In genomic region chr4:147970003-147970402, GRCh38 we compare ENCODE assay signal across 25 cellular contexts.
DNase-seq lines count a peak whose midpoint lies in the region; ATAC-seq, FAIRE-seq and TF ChIP-seq lines count a peak whose summit lies in the region.
"Had no signal": no experiment of that assay in that cellular context is flagged by ENCODE, and none has a peak within 500 bp of the region (broad histone marks: within the 10 kb centered on the region; RNA-seq: fewer than 3 reads in every experiment).

No MANE protein-coding gene starts in this region.

- no peak for TF ChIP-seq RAD21 in HepG2 (CRISPR knock-in tag; IDR thresholded peaks at IDR 0.05)

- 50% methylated on average over 4 of the region's 4 CpGs for WGBS in right lobe of liver (ENCODE audit: insufficient coverage, low coverage, low lambda C conversion rate, missing lambda C conversion rate)
- WGBS in HepG2 (ENCODE audit: low lambda C conversion rate): 27% methylated on average over 4 of the region's 4 CpGs
- 77% methylated on average over 4 of the region's 4 CpGs for WGBS in hepatocyte (ENCODE audit: low lambda C conversion rate, missing lambda C conversion rate)

- no peaks in the 10 kb centered on the region for H4K20me1 ChIP-seq in HepG2 (ENCODE audit: insufficient read depth, low read length)
- H4K20me1 ChIP-seq in hepatocyte (ENCODE audit: insufficient read depth, poor library complexity, severe bottlenecking): no peaks in the 10 kb centered on the region
- H4K20me1 ChIP-seq in neural progenitor cell (ENCODE audit: low read depth): no peaks in the 10 kb centered on the region
- H4K20me1 ChIP-seq: BLaER1 treated with 17β-estradiol and CSF1 and Interleukin-3, amounts not matched to agents 10 nM and 100 nM had no signal

- H3K4me1 Mint-ChIP-seq in neural progenitor cell: peaks cover 7% of the 10 kb centered on the region

- no TSS peak for BruUV-seq in HepG2 (replicated peaks; lab: Mats Ljungman, UMichigan)

- DNase-seq in right lobe of liver (no peak), HepG2 (ENCODE audit: low spot score) (no peak), hepatocyte (ENCODE audit: low spot score) (no peak), neural progenitor cell (ENCODE audit: low spot score) (no peak), D341Med (ENCODE audit: low spot score) (no peak), H7 (no peak), NCI-H1436 (lab: John Stamatoyannopoulos, UW) (no peak)
- DNase-seq in activated CD4-positive, alpha-beta T cell treated with anti-CD3 and anti-CD28 coated beads, Interleukin-2, amount 50 U/mL, for 4 hours: no peak
- DNase-seq: activated CD4-positive, alpha-beta T cell treated with anti-CD3 and anti-CD28 coated beads for 1 hour; activated naive CD8-positive, alpha-beta T cell treated with anti-CD3 and anti-CD28 coated beads, Interleukin-2, amount 10 ng/mL, durations not matched to agents 7 days and 5 days; GDM1; MM.1S; NCI-H1930; pancreas; small intestine; stimulated activated CD4-positive, alpha-beta T cell treated with anti-CD3 and anti-CD28 coated beads, Interleukin-4, amount 100 ng/mL, for 1 hour; stomach; T1000 had no signal

- H3K9me3 Mint-ChIP-seq in neural progenitor cell: peaks cover 4% of the 10 kb centered on the region
- H3K9me3 Mint-ChIP-seq: activated T-helper 1 cell treated with anti-CD3 and anti-CD28 coated beads, Interleukin-12 subunit alpha, Interleukin-12 subunit beta, Interleukin-2, Interleukin-4 antibody, amounts not matched to agents 30 ng/mL and 10 ng/mL and 1 ng/mL, durations not matched to agents 14 hours and 24 hours and 36 hours had no signal

- H3K4me3 ChIP-seq in right lobe of liver (no peak overlapping the region), HepG2 (replicated peaks in 1 of 3; ENCODE audit: insufficient read depth in 1 of 3, low read depth in 2 of 3, low read length in 3 of 3) (no peak overlapping the region), hepatocyte (no peak overlapping the region), neural progenitor cell (no peak overlapping the region), H7 (ENCODE audit: insufficient read depth, low read depth, low read length) (no peak overlapping the region)
- H3K4me3 ChIP-seq: A549; BLaER1 treated with 17β-estradiol and CSF1 and Interleukin-3, amounts not matched to agents 10 nM and 100 nM; gastroesophageal sphincter; pancreas; stomach had no signal

- no peaks in the 10 kb centered on the region for H3K9me2 ChIP-seq in hepatocyte (replicated peaks; ENCODE audit: insufficient read depth)

- peaks cover 4% of the 10 kb centered on the region for H3K36me3 Mint-ChIP-seq in neural progenitor cell

- no peak for FAIRE-seq in HepG2 (lab: Jason Lieb, UNC)
- FAIRE-seq: A549, bronchial epithelial cell, pancreas, small intestine had no signal

- H3K9ac ChIP-seq in HepG2 (ENCODE audit: insufficient read depth, low read depth, low read length) (no peak overlapping the region), neural progenitor cell (no peak overlapping the region)
- H3K9ac ChIP-seq: BLaER1 treated with 17β-estradiol and CSF1 and Interleukin-3, amounts not matched to agents 10 nM and 100 nM had no signal

- no peak overlapping the region for H3K4me3 Mint-ChIP-seq in neural progenitor cell
- H3K4me3 Mint-ChIP-seq: activated naive CD8-positive, alpha-beta T cell treated with anti-CD3 and anti-CD28 coated beads, Interleukin-2, amount 10 ng/mL, durations not matched to agents 7 days and 5 days; activated T-helper 1 cell treated with anti-CD3 and anti-CD28 coated beads, Interleukin-12 subunit alpha, Interleukin-12 subunit beta, Interleukin-2, Interleukin-4 antibody, amounts not matched to agents 30 ng/mL and 10 ng/mL and 1 ng/mL, durations not matched to agents 14 hours and 24 hours and 36 hours had no signal

- H3K36me3 ChIP-seq in right lobe of liver: no peaks in the 10 kb centered on the region
- no peaks in the 10 kb centered on the region for H3K36me3 ChIP-seq in HepG2 (replicated peaks in 1 of 2; ENCODE audit: control insufficient read depth in 1 of 2, insufficient read depth in 2 of 2, low read length in 2 of 2)
- H3K36me3 ChIP-seq in hepatocyte (replicated peaks; ENCODE audit: insufficient read depth, low read depth): no peaks in the 10 kb centered on the region
- H3K36me3 ChIP-seq in neural progenitor cell: no peaks in the 10 kb centered on the region
- no peaks in the 10 kb centered on the region for H3K36me3 ChIP-seq in H7 (replicated peaks; ENCODE audit: control insufficient read depth, insufficient read depth, low read length)
- H3K36me3 ChIP-seq: pancreas had no signal

- H3K27ac ChIP-seq in right lobe of liver (no peak overlapping the region), HepG2 (ENCODE audit: extremely low read length, insufficient read depth, low read length) (no peak overlapping the region), hepatocyte (no peak overlapping the region), neural progenitor cell (peak overlapping the region; percentile 85)
- H3K27ac ChIP-seq: A549; BLaER1 treated with 17β-estradiol and CSF1 and Interleukin-3, amounts not matched to agents 10 nM and 100 nM; pancreas; stomach had no signal

- H3K27me3 ChIP-seq in right lobe of liver (no peaks in the 10 kb centered on the region), HepG2 (ENCODE audit: control insufficient read depth in 1 of 2, insufficient read depth in 2 of 2, low read length in 2 of 2) (no peaks in the 10 kb centered on the region), hepatocyte (no peaks in the 10 kb centered on the region), neural progenitor cell (no peaks in the 10 kb centered on the region), H7 (ENCODE audit: control insufficient read depth, insufficient read depth, low read length) (no peaks in the 10 kb centered on the region)
- H3K27me3 ChIP-seq: BLaER1 treated with 17β-estradiol and CSF1 and Interleukin-3, amounts not matched to agents 10 nM and 100 nM; gastroesophageal sphincter; pancreas; stomach had no signal

- peak overlapping the region; percentile 57 for H3K27ac Mint-ChIP-seq in neural progenitor cell
- H3K27ac Mint-ChIP-seq: activated naive CD8-positive, alpha-beta T cell treated with anti-CD3 and anti-CD28 coated beads, Interleukin-2, amount 10 ng/mL, durations not matched to agents 7 days and 5 days; activated T-helper 1 cell treated with anti-CD3 and anti-CD28 coated beads, Interleukin-12 subunit alpha, Interleukin-12 subunit beta, Interleukin-2, Interleukin-4 antibody, amounts not matched to agents 30 ng/mL and 10 ng/mL and 1 ng/mL, durations not matched to agents 14 hours and 24 hours and 36 hours had no signal

- TF ChIP-seq CTCF in right lobe of liver (IDR thresholded peaks at IDR 0.05) (no peak), HepG2 (CRISPR knock-in tag; IDR thresholded peaks at IDR 0.05) (no peak), hepatocyte (IDR thresholded peaks at IDR 0.05; ENCODE audit: poor library complexity) (no peak), neural progenitor cell (IDR thresholded peaks at IDR 0.05) (no peak)

- peak; percentile 11 to 42 (median 24) for ATAC-seq in right lobe of liver
- no peak for ATAC-seq in HepG2
- ATAC-seq: A549, esophagus mucosa, gastroesophageal sphincter, SK-N-SH treated with all-trans-retinoic acid at 6 μM for 48 hours had no signal

- no peaks in the 10 kb centered on the region for H3K27me3 Mint-ChIP-seq in neural progenitor cell (ENCODE audit: insufficient read depth, low read depth)
- H3K27me3 Mint-ChIP-seq: activated naive CD8-positive, alpha-beta T cell treated with anti-CD3 and anti-CD28 coated beads, Interleukin-2, amount 10 ng/mL, durations not matched to agents 7 days and 5 days had no signal

- H2AFZ ChIP-seq in HepG2 (ENCODE audit: low read length): no peak overlapping the region
- no peak overlapping the region for H2AFZ ChIP-seq in hepatocyte
- no peak overlapping the region for H2AFZ ChIP-seq in neural progenitor cell (replicated peaks)

- TF ChIP-seq POLR2A in right lobe of liver (IDR thresholded peaks at IDR 0.05): no peak
- no peak for TF ChIP-seq POLR2A in HepG2 (IDR thresholded peaks at IDR 0.05; ENCODE audit: insufficient read depth in 1 of 2, low read depth in 2 of 2, low read length in 2 of 2)

- TF ChIP-seq EP300 in HepG2 (IDR thresholded peaks at IDR 0.05; ENCODE audit: low read depth in 2 of 2, low read length in 2 of 2): no peak
- TF ChIP-seq EP300 in HepG2 (CRISPR knock-in tag; IDR thresholded peaks at IDR 0.05; ENCODE audit: borderline replicate concordance): no peak

- no peaks in the 10 kb centered on the region for H3F3A ChIP-seq in neural progenitor cell (ENCODE audit: low read depth)

- CTCF ChIA-PET in HepG2 (lab: Yijun Ruan, JAX; ENCODE audit: low intra/inter-chr PET ratio, low total read pairs): no interaction called here

- H3K79me2 ChIP-seq in HepG2 (ENCODE audit: insufficient read depth, low read length) (no peaks in the 10 kb centered on the region), hepatocyte (no peaks in the 10 kb centered on the region), neural progenitor cell (ENCODE audit: low read depth) (no peaks in the 10 kb centered on the region)

- in situ Hi-C loops in HepG2 (cut with HindIII; ENCODE audit: extremely low pct_ligation_motif_present, low pct_unique_long_range_greater_than_20kb): no loop called here

- H3K4me1 ChIP-seq in right lobe of liver (no peaks in the 10 kb centered on the region), HepG2 (ENCODE audit: insufficient read depth, low read length) (no peaks in the 10 kb centered on the region), hepatocyte (ENCODE audit: insufficient read depth) (peaks cover 5% of the 10 kb centered on the region), neural progenitor cell (peaks cover 9% of the 10 kb centered on the region)

- H3K4me2 ChIP-seq in HepG2 (ENCODE audit: low read depth, low read length): no peak overlapping the region
- H3K4me2 ChIP-seq in hepatocyte: peak overlapping the region; percentile 8
- H3K4me2 ChIP-seq in neural progenitor cell: peak overlapping the region; percentile 44
- H3K4me2 ChIP-seq: A549 had no signal

- intact Hi-C loops in right lobe of liver (cut with DNase I): no loop called here
- intact Hi-C loops in HepG2 (cut with micrococcal nuclease; ENCODE audit: unreplicated experiment): no loop called here

- H3K9me3 ChIP-seq in right lobe of liver (no peaks in the 10 kb centered on the region), HepG2 (ENCODE audit: low read length) (no peaks in the 10 kb centered on the region), hepatocyte (ENCODE audit: low read depth) (no peaks in the 10 kb centered on the region), neural progenitor cell (ENCODE audit: low read depth) (no peaks in the 10 kb centered on the region)
- H3K9me3 ChIP-seq: A549, gastroesophageal sphincter, pancreas, stomach had no signal

- POLR2A ChIA-PET in HepG2 (lab: Yijun Ruan, JAX): no interaction called here

TF ChIP-seq in HepG2, 621 proteins besides CTCF, POLR2A, EP300 and RAD21 (continues in another document):
- TF ChIP-seq PTBP1 (IDR thresholded peaks at IDR 0.05; ENCODE audit: low read depth, low read length, poor library complexity, severe bottlenecking) (no peak), YEATS4 (CRISPR knock-in tag; IDR thresholded peaks at IDR 0.05; ENCODE audit: borderline replicate concordance) (no peak), ZNF124 (CRISPR knock-in tag; IDR thresholded peaks at IDR 0.05) (no peak), ZFAT (CRISPR knock-in tag; conservative IDR thresholded peaks at IDR 0.05) (no peak), SOX13 (IDR thresholded peaks at IDR 0.05) (no peak), SOX13 (CRISPR knock-in tag; conservative IDR thresholded peaks at IDR 0.05 in 1 of 2, IDR thresholded peaks at IDR 0.05 in 1 of 2) (no peak)
